ENCODE assay signal across 2 cellular contexts in the genomic region with DNA sequence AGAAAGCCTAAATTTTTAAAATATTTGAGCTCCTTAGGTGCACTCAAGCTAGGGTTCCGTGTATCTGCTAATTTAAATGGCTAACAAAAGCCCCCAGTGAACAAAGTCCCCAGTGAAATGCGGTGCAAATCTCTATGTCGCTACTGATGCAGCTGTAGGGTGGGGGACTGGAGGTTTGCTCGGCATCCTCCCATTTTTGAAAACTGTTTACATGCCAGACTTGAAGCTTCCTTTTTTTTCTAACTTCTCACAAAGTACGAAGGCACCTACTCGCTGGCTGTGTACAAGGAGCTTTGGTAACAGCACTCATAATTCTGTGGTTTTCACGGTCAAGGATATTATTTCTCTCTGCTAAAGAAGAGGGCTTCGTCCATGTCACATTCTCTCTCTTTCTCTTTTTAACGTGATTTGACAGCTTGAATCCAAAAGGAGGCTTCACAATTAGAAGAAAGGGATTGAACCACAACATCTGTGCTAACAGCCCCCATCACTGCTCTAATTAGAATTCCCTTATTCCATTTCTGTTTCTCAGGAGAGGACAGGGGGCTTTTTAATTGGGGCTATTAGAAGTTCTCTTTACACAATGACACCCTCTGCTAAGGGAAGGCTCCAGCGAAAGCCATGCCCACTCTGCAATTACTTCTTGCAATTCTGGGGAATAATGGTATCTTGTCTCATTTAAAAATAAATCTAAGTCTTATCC.
TF ChIP-seq lines count a peak whose summit lies in the region.

No MANE protein-coding gene starts in this region.

TF ChIP-seq in IMR-90, 13 proteins besides CTCF, POLR2A, EP300 and RAD21 (continued from another document):
- TF ChIP-seq, protein P1, sequence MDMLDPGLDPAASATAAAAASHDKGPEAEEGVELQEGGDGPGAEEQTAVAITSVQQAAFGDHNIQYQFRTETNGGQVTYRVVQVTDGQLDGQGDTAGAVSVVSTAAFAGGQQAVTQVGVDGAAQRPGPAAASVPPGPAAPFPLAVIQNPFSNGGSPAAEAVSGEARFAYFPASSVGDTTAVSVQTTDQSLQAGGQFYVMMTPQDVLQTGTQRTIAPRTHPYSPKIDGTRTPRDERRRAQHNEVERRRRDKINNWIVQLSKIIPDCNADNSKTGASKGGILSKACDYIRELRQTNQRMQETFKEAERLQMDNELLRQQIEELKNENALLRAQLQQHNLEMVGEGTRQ (IDR thresholded peaks at IDR 0.05; ENCODE audit: low read depth, low read length): no peak
- TF ChIP-seq MAZ (IDR thresholded peaks at IDR 0.05; ENCODE audit: borderline replicate concordance, low read depth, low read length): no peak

TF ChIP-seq in neural cell, 6 proteins besides CTCF, POLR2A, EP300 and RAD21:
- TF ChIP-seq, protein P2, sequence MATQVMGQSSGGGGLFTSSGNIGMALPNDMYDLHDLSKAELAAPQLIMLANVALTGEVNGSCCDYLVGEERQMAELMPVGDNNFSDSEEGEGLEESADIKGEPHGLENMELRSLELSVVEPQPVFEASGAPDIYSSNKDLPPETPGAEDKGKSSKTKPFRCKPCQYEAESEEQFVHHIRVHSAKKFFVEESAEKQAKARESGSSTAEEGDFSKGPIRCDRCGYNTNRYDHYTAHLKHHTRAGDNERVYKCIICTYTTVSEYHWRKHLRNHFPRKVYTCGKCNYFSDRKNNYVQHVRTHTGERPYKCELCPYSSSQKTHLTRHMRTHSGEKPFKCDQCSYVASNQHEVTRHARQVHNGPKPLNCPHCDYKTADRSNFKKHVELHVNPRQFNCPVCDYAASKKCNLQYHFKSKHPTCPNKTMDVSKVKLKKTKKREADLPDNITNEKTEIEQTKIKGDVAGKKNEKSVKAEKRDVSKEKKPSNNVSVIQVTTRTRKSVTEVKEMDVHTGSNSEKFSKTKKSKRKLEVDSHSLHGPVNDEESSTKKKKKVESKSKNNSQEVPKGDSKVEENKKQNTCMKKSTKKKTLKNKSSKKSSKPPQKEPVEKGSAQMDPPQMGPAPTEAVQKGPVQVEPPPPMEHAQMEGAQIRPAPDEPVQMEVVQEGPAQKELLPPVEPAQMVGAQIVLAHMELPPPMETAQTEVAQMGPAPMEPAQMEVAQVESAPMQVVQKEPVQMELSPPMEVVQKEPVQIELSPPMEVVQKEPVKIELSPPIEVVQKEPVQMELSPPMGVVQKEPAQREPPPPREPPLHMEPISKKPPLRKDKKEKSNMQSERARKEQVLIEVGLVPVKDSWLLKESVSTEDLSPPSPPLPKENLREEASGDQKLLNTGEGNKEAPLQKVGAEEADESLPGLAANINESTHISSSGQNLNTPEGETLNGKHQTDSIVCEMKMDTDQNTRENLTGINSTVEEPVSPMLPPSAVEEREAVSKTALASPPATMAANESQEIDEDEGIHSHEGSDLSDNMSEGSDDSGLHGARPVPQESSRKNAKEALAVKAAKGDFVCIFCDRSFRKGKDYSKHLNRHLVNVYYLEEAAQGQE (IDR thresholded peaks at IDR 0.05; ENCODE audit: borderline replicate concordance): no peak
- TF ChIP-seq POLR2AphosphoS5 (IDR thresholded peaks at IDR 0.05) (no peak), MXI1 (conservative IDR thresholded peaks at IDR 0.05; ENCODE audit: poor library complexity, severe bottlenecking) (no peak), EZH2 (IDR thresholded peaks at IDR 0.05; ENCODE audit: borderline replicate concordance, insufficient read depth, low read length, poor library complexity, severe bottlenecking) (no peak), SMC3 (conservative IDR thresholded peaks at IDR 0.05; ENCODE audit: poor library complexity) (no peak), TAF1 (IDR thresholded peaks at IDR 0.05; ENCODE audit: low read depth) (no peak)
TF ChIP-seq in neural cell: peak in this region for 0.
